ENCODE assay signal across 9 cellular contexts in genomic region chr3:152737021-152737908, GRCh38.
DNase-seq lines count a peak whose midpoint lies in the region; ATAC-seq and TF ChIP-seq lines count a peak whose summit lies in the region.
"Had no signal": no experiment of that assay in that cellular context is flagged by ENCODE, and none has a peak within 500 bp of the region (broad histone marks: within the 10 kb centered on the region; RNA-seq: fewer than 3 reads in every experiment).

No MANE protein-coding gene starts in this region.

- no peaks in the 10 kb centered on the region for H3K36me3 ChIP-seq in mucosa of descending colon (ENCODE audit: low read depth)
- H3K36me3 ChIP-seq: tibial artery had no signal

- no peaks in the 10 kb centered on the region for H3K4me1 Mint-ChIP-seq in activated CD4-positive, alpha-beta T cell treated with anti-CD3 and anti-CD28 coated beads for 36 hours

- peak; percentile 64 for ATAC-seq in activated CD4-positive, alpha-beta T cell treated with anti-CD3 and anti-CD28 coated beads for 36 hours
- peak; percentile 100 for ATAC-seq in HG02938 (IDR thresholded peaks at IDR 0.05; ENCODE audit: unreplicated experiment)
- peak; percentile 34 for ATAC-seq in mucosa of descending colon

- no peak overlapping the region for H3K4me3 ChIP-seq in mucosa of descending colon
- H3K4me3 ChIP-seq: tibial artery had no signal

- H3K36me3 Mint-ChIP-seq in activated CD4-positive, alpha-beta T cell treated with anti-CD3 and anti-CD28 coated beads for 36 hours (ENCODE audit: low read depth): no peaks in the 10 kb centered on the region

- no peak overlapping the region for H3K27ac Mint-ChIP-seq in activated CD4-positive, alpha-beta T cell treated with anti-CD3 and anti-CD28 coated beads for 36 hours

- CTCF ChIA-PET in activated CD4-positive, alpha-beta T cell treated with anti-CD3 and anti-CD28 coated beads for 36 hours (lab: Charles Lee): no interaction called here
- CTCF ChIA-PET in RWPE1 (lab: Yijun Ruan, JAX): no interaction called here

- no peaks in the 10 kb centered on the region for H3K9me3 ChIP-seq in mucosa of descending colon
- H3K9me3 ChIP-seq: tibial artery had no signal

- no peaks in the 10 kb centered on the region for H3K9me3 Mint-ChIP-seq in activated CD4-positive, alpha-beta T cell treated with anti-CD3 and anti-CD28 coated beads for 36 hours (ENCODE audit: low read depth)

- intact Hi-C loops in activated CD4-positive, alpha-beta T cell treated with anti-CD3 and anti-CD28 coated beads for 36 hours (cut with DNase I, micrococcal nuclease): no loop called here
- intact Hi-C loops in mucosa of descending colon (cut with DNase I, micrococcal nuclease): no loop called here

- TF ChIP-seq CTCF in RWPE1 (conservative IDR thresholded peaks at IDR 0.05; ENCODE audit: low read depth): no peak
- no peak for TF ChIP-seq CTCF in mucosa of descending colon (IDR thresholded peaks at IDR 0.05)

- no peaks in the 10 kb centered on the region for H3K27me3 Mint-ChIP-seq in activated CD4-positive, alpha-beta T cell treated with anti-CD3 and anti-CD28 coated beads for 36 hours

- no peak overlapping the region for H3K4me3 Mint-ChIP-seq in activated CD4-positive, alpha-beta T cell treated with anti-CD3 and anti-CD28 coated beads for 36 hours

- H3K4me1 ChIP-seq in mucosa of descending colon (ENCODE audit: low read depth): no peaks in the 10 kb centered on the region
- H3K4me1 ChIP-seq: tibial artery had no signal

- POLR2A ChIA-PET in activated CD4-positive, alpha-beta T cell treated with anti-CD3 and anti-CD28 coated beads for 36 hours (lab: Charles Lee): no interaction called here
- POLR2A ChIA-PET in RWPE1 (lab: Yijun Ruan, JAX; ENCODE audit: low non-redundant PET): no interaction called here

- peak; percentile 6 for DNase-seq in activated CD4-positive, alpha-beta T cell treated with anti-CD3 and anti-CD28 coated beads for 36 hours
- no peak for DNase-seq in activated CD4-positive, alpha-beta T cell treated with anti-CD3 and anti-CD28 coated beads, Interleukin-2, amount 50 U/mL, for 48 hours
- DNase-seq in RWPE1 (ENCODE audit: low spot score) (peak; percentile 20), mucosa of descending colon (no peak), HT-29 (ENCODE audit: low spot score) (no peak), NCI-H187 (lab: John Stamatoyannopoulos, UW) (no peak), amniotic stem cell (lab: John Stamatoyannopoulos, UW) (no peak)

- no peak overlapping the region for H3K27ac ChIP-seq in RWPE1
- H3K27ac ChIP-seq: tibial artery had no signal

Comparison
In these comparisons a context has a peak if more than half of its experiments do, and no peak if none do; other contexts are left out.
1. DNase-seq: peak in activated CD4-positive, alpha-beta T cell treated with anti-CD3 and anti-CD28 coated beads for 36 hours (single experiment) and RWPE1 (single experiment); none in activated CD4-positive, alpha-beta T cell treated with anti-CD3 and anti-CD28 coated beads, Interleukin-2, amount 50 U/mL, for 48 hours (0 of 2), mucosa of descending colon (0 of 3), HT-29 (single experiment), NCI-H187 (0 of 2) and amniotic stem cell (single experiment).
2. ATAC-seq: peak in every context shown above with its lines; median percentile 100 in HG02938; 64 in activated CD4-positive, alpha-beta T cell treated with anti-CD3 and anti-CD28 coated beads for 36 hours; 34 in mucosa of descending colon.